ENCODE assay signal across 8 cellular contexts in genomic region chr9:17116400-17116837, GRCh38. TPM values are rescaled to one million over a fixed set of nuclear protein-coding genes. Genes with fewer than 3 reads are reported as not detected.
DNase-seq lines count a peak whose midpoint lies in the region; ATAC-seq lines count a peak whose summit lies in the region.

No MANE protein-coding gene starts in this region.

- H3K27me3 Mint-ChIP-seq in immature natural killer cell (ENCODE audit: low read depth in 3 of 3) = peaks cover 2 to 4% (median 2%) of the 10 kb centered on the region in 3 donors

- in situ Hi-C loops in SK-MEL-5 (cut with HindIII; ENCODE audit: low pct_unique_long_range_greater_than_20kb, low sequenced_read_pairs) = no loop called here

- H3K4me1 Mint-ChIP-seq in immature natural killer cell = no peaks in the 10 kb centered on the region

- H3K9me3 Mint-ChIP-seq in immature natural killer cell = peaks cover 0 to 2% (median 0%) of the 10 kb centered on the region in 6 donors

- no peak for ATAC-seq in GM18907 (IDR thresholded peaks at IDR 0.05; ENCODE audit: unreplicated experiment)

- H3K36me3 Mint-ChIP-seq in immature natural killer cell = no peaks in the 10 kb centered on the region

- H3K4me3 Mint-ChIP-seq in immature natural killer cell = no peak overlapping the region

- peak; percentile 50 for DNase-seq in DMS114 treated with DMSO at 0.1 percent for 48 hours (lab: John Stamatoyannopoulos, UW; ENCODE audit: unreplicated experiment)
- DNase-seq in LHCN-M2 (ENCODE audit: low read depth) = peak; percentile 49
- peak; percentile 60 for DNase-seq in SK-MEL-5 (ENCODE audit: low read depth, low spot score)
- peak; percentile 57 for DNase-seq in foreskin melanocyte
- DNase-seq in superior temporal gyrus (ENCODE audit: extremely low spot score) = peak; percentile 82
- no peak for DNase-seq in immature natural killer cell
- no peak for DNase-seq in OCI-M2 (lab: John Stamatoyannopoulos, UW; ENCODE audit: unreplicated experiment)

- no peak overlapping the region for H3K27ac Mint-ChIP-seq in immature natural killer cell

RNA-seq across cellular contexts. Expression of gene CNTLN, which starts 18.4 kb away (rescaled TPM):
- total RNA-seq in LHCN-M2 (2014; rRNA removed) = 10.3 and 15.1 TPM in 2 replicates
- polyA plus RNA-seq in LHCN-M2 (2012) = 2.6 TPM
- total RNA-seq in SK-MEL-5 (2014; rRNA removed; shearing (Covaris generic)) = 6.5 and 6.7 TPM in 2 replicates
- polyA plus RNA-seq in SK-MEL-5 (2015; cell fraction: cytosol; rRNA removed) = 3.6 and 6.3 TPM in 2 replicates
- polyA plus RNA-seq in SK-MEL-5 (2015; cell fraction: nucleus; rRNA removed) = 3.7 and 4.8 TPM in 2 replicates
- under 1 TPM in 2 of 3 donors, not detected in 1; 0.08 to 0.12 TPM for polyA plus RNA-seq in immature natural killer cell

Comparison
In these comparisons a context has a peak if more than half of its experiments do, and no peak if none do; other contexts are left out.
1. DNase-seq: peak in DMS114 treated with DMSO at 0.1 percent for 48 hours (single experiment), LHCN-M2 (single experiment), SK-MEL-5 (single experiment), foreskin melanocyte (single experiment) and superior temporal gyrus (single experiment); none in immature natural killer cell (0 of 3) and OCI-M2 (single experiment).